Comparison of ENCODE assay signal across 18 cellular contexts in the genomic region with DNA sequence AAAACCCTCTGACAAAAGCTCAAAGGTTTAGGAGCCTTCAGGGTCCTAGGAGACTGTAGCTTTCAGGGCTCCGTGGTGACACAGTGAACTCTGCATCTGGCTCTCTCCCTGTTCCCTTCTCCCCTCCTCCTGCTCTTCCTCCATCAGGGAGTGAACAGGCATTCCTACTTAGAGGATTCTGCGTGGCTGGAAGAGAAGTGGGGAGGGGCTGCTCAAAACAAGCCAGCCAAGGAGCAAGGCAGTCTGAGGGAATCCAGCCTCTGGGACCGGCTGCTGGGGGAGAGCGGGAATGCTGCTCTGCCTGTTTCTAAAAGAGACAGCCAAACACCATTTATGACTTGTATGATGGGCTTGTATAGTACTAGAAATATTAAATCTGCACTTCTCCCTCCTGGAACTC. TPM values are rescaled to one million over a fixed set of nuclear protein-coding genes. Genes with fewer than 3 reads are reported as not detected.
DNase-seq lines count a peak whose midpoint lies in the region; ATAC-seq and TF ChIP-seq lines count a peak whose summit lies in the region.
"Had no signal": no experiment of that assay in that cellular context is flagged by ENCODE, and none has a peak within 500 bp of the region (broad histone marks: within the 10 kb centered on the region; RNA-seq: fewer than 3 reads in every experiment).

No MANE protein-coding gene starts in this region.

- H3K27ac ChIP-seq in AG04450 (ENCODE audit: low read depth, low read length) (peak overlapping the region; percentile 22), left ventricle myocardium inferior (replicated peaks) (peak overlapping the region; percentile 87), trophoblast cell (ENCODE audit: low read depth, low read length) (peak overlapping the region; percentile 78)

- no peak overlapping the region for H2BK120ac ChIP-seq in trophoblast cell (ENCODE audit: insufficient read depth, low read length, poor library complexity)

- H3K23ac ChIP-seq in trophoblast cell (ENCODE audit: low read length), result no peak overlapping the region

- H3K79me2 ChIP-seq in trophoblast cell (ENCODE audit: control insufficient read depth, insufficient read depth, low read length, poor library complexity), result no peaks in the 10 kb centered on the region

- no peak overlapping the region for H2AFZ ChIP-seq in trophoblast cell (ENCODE audit: insufficient read depth, low read length, poor library complexity)

- CTCF ChIA-PET in AG04450 (lab: Charles Lee), result interaction anchor here (1.6 to 4.7 kb wide), 3 partner anchors 10 to 66 kb away, joined by 7 to 62 read pairs (median 8); no protein-coding TSS in a partner anchor

- DNase-seq in AG04450 (ENCODE audit: low read depth, low spot score) (no peak), NCI-H69 (lab: John Stamatoyannopoulos, UW) (peak; percentile 25), left ventricle myocardium inferior (no peak), trophoblast cell (peak; percentile 91 to 93), NCI-H1092 treated with DMSO at 0.1 percent for 48 hours (lab: John Stamatoyannopoulos, UW) (no peak), NCI-H524 (lab: John Stamatoyannopoulos, UW) (no peak), SIG-M5 treated with dmso at 0.1 percent for 504 hours (lab: John Stamatoyannopoulos, UW; ENCODE audit: unreplicated experiment) (no peak)
- DNase-seq: activated CD4-positive, CD25-positive, alpha-beta regulatory T cell treated with anti-CD3 and anti-CD28 coated beads, Interleukin-2, amount 50 U/mL, for 72 hours; activated CD8-positive, alpha-beta memory T cell treated with anti-CD3 and anti-CD28 coated beads, Interleukin-2, amount 10 ng/mL, durations not matched to agents 7 days and 5 days; CD8-positive, alpha-beta memory T cell; MV-4-11; NCI-H2081 treated with DMSO at 0.1 percent for 48 hours; NCI-H774; stimulated activated CD4-positive, alpha-beta T cell treated with anti-CD3 and anti-CD28 coated beads, Interleukin-4, amount 100 ng/mL, for 24 hours had no signal

- no peak overlapping the region for H4K12ac ChIP-seq in trophoblast cell (ENCODE audit: low read depth, low read length)

- TF ChIP-seq CTCF in AG04450 (IDR thresholded peaks at IDR 0.05; ENCODE audit: low read depth, low read length), result no peak
- no peak for TF ChIP-seq CTCF in left ventricle myocardium inferior (IDR thresholded peaks at IDR 0.05; ENCODE audit: borderline replicate concordance)

- intact Hi-C loops in left ventricle myocardium inferior (cut with micrococcal nuclease), result no loop called here

- no peak for ATAC-seq in HG02852 (IDR thresholded peaks at IDR 0.05; ENCODE audit: unreplicated experiment)
- ATAC-seq: activated CD8-positive, alpha-beta memory T cell treated with anti-CD3 and anti-CD28 coated beads, Interleukin-2, amount 10 ng/mL, durations not matched to agents 7 days and 5 days; HepG2; natural killer cell treated with Interleukin-12 subunit alpha and Interleukin-12 subunit beta and Interleukin-15 and Interleukin-18, amount 100 ng/mL, for 72 hours had no signal

- peak overlapping the region; percentile 50 for H3K4me2 ChIP-seq in trophoblast cell (ENCODE audit: low read length)

- no peak overlapping the region for H4K8ac ChIP-seq in trophoblast cell (ENCODE audit: low read depth, low read length)

- no peaks in the 10 kb centered on the region for H3K9me3 ChIP-seq in AG04450 (ENCODE audit: control insufficient read depth, insufficient read depth, low read length)
- no peaks in the 10 kb centered on the region for H3K9me3 ChIP-seq in left ventricle myocardium inferior (replicated peaks)
- no peaks in the 10 kb centered on the region for H3K9me3 ChIP-seq in trophoblast cell (ENCODE audit: insufficient read depth, low read depth, low read length)

- H2BK5ac ChIP-seq in trophoblast cell (ENCODE audit: low read depth, low read length, poor library complexity), result peak overlapping the region; percentile 72

- H2BK12ac ChIP-seq in trophoblast cell (ENCODE audit: low read length), result no peak overlapping the region

- H3K14ac ChIP-seq in trophoblast cell (ENCODE audit: low read length), result peak overlapping the region; percentile 73

- H3K9ac ChIP-seq in trophoblast cell (ENCODE audit: low read length), result no peak overlapping the region

- H3K4me3 ChIP-seq in AG04450 (ENCODE audit: low read depth, low read length) (no peak overlapping the region), left ventricle myocardium inferior (no peak overlapping the region), trophoblast cell (ENCODE audit: low read depth, low read length) (no peak overlapping the region)
- H3K4me3 ChIP-seq: lung had no signal

- H3K18ac ChIP-seq in trophoblast cell (ENCODE audit: low read length), result no peak overlapping the region

- H2AK5ac ChIP-seq in trophoblast cell (ENCODE audit: low read length), result no peak overlapping the region

- H3K4ac ChIP-seq in trophoblast cell (ENCODE audit: low read depth, low read length), result no peak overlapping the region

- no CpG with 5 or more reads among the region's 4 CpGs for WGBS in trophoblast cell (ENCODE audit: extremely low coverage, insufficient coverage, insufficient read length)

- no peak overlapping the region for H4K91ac ChIP-seq in trophoblast cell (ENCODE audit: low read depth, low read length)

- H3K4me1 ChIP-seq in left ventricle myocardium inferior, result peaks cover 52% of the 10 kb centered on the region
- H3K4me1 ChIP-seq in trophoblast cell (ENCODE audit: control insufficient read depth in 1 of 2, insufficient read depth in 2 of 2, low read length in 2 of 2), result peaks cover 10 to 11% of the 10 kb centered on the region in 2 experiments

- H3K79me1 ChIP-seq in trophoblast cell (ENCODE audit: low read length), result peaks cover 9% of the 10 kb centered on the region

- POLR2A ChIA-PET in AG04450 (lab: Yijun Ruan, JAX), result interaction anchor here (0.5 kb wide), 1 partner anchor 10 kb away, joined by 3 read pairs; no protein-coding TSS in a partner anchor

- H3K27me3 ChIP-seq in AG04450 (ENCODE audit: control insufficient read depth, insufficient read depth, low read length), result no peaks in the 10 kb centered on the region
- no peaks in the 10 kb centered on the region for H3K27me3 ChIP-seq in left ventricle myocardium inferior (ENCODE audit: low read depth)
- H3K27me3 ChIP-seq in trophoblast cell (ENCODE audit: insufficient read depth, low read length), result no peaks in the 10 kb centered on the region

- H3K36me3 ChIP-seq in left ventricle myocardium inferior (peaks cover 55% of the 10 kb centered on the region), trophoblast cell (ENCODE audit: control insufficient read depth in 1 of 2, insufficient read depth in 2 of 2, low read length in 2 of 2) (peaks cover 16 to 22% of the 10 kb centered on the region in 2 experiments)

RNA-seq across cellular contexts. Expression of gene RBMS2, which starts 49.5 kb away (rescaled TPM):
- polyA plus RNA-seq in AG04450 (2011; rRNA removed), result 96.4 and 117 TPM in 2 replicates
- 172 and 208 TPM in 2 replicates for polyA minus RNA-seq in AG04450 (2011; rRNA and poly(A)+ RNA removed)
- 33.2 TPM for total RNA-seq in left ventricle myocardium inferior
- 49.4 and 51.3 TPM in 2 replicates for polyA plus RNA-seq in trophoblast cell (2013)

RNA-seq across cellular contexts. Expression of gene BAZ2A, which starts 59.0 kb away (rescaled TPM):
- 43.9 and 52.8 TPM in 2 replicates for polyA plus RNA-seq in AG04450 (2011; rRNA removed)
- polyA minus RNA-seq in AG04450 (2011; rRNA and poly(A)+ RNA removed), result 85.8 and 105 TPM in 2 replicates
- 39.1 TPM for total RNA-seq in left ventricle myocardium inferior
- 129 and 130 TPM in 2 replicates for polyA plus RNA-seq in trophoblast cell (2013)

Comparison
In these comparisons a context has a peak if more than half of its experiments do, and no peak if none do; other contexts are left out.
1. DNase-seq: peak in NCI-H69 (single experiment) and trophoblast cell (2 of 2); none in AG04450 (single experiment), left ventricle myocardium inferior (single experiment), NCI-H1092 treated with DMSO at 0.1 percent for 48 hours (single experiment), NCI-H524 (0 of 2) and SIG-M5 treated with dmso at 0.1 percent for 504 hours (single experiment).
2. H3K27ac ChIP-seq: peak in every context shown above with its lines; median percentile 87 in left ventricle myocardium inferior; 78 in trophoblast cell; 22 in AG04450.